Comparison of ENCODE assay signal across 1 cellular context in genomic region chr7:55365680-55366460, GRCh38.
TF ChIP-seq lines count a peak whose summit lies in the region.

No MANE protein-coding gene starts in this region.

TF ChIP-seq in K562, 482 proteins besides CTCF, POLR2A, EP300 and RAD21 (continued from another document and continues in another):
- no peak for TF ChIP-seq ZNF280B (CRISPR knock-in tag; IDR thresholded peaks at IDR 0.05)
- no peak for TF ChIP-seq CBX8 (IDR thresholded peaks at IDR 0.05; ENCODE audit: borderline replicate concordance, extremely low read depth, low read depth, low read length, poor library complexity, severe bottlenecking)
- no peak for TF ChIP-seq CHD4 (IDR thresholded peaks at IDR 0.05; ENCODE audit: insufficient read depth, insufficient replicate concordance, low read depth, low read length, poor library complexity, severe bottlenecking)
- 0 out of 2 replicates have a peak, but pooled peaks have one; percentile 55 for TF ChIP-seq RFX7 (CRISPR knock-in tag; IDR thresholded peaks at IDR 0.05)
- peak; percentile 78 for TF ChIP-seq CTCFL (IDR thresholded peaks at IDR 0.05; ENCODE audit: borderline replicate concordance, insufficient read depth, low read depth, low read length, poor library complexity, severe bottlenecking)
- TF ChIP-seq ZNF24 (IDR thresholded peaks at IDR 0.05) = peak; percentile 71
- TF ChIP-seq XRCC5 (IDR thresholded peaks at IDR 0.05; ENCODE audit: low read depth, low read length) = no peak; the same call in 1 of the 2 replicates
- no peak for TF ChIP-seq ZNF318 (IDR thresholded peaks at IDR 0.05; ENCODE audit: borderline replicate concordance in 1 of 2, low read depth in 1 of 2)
- peak; percentile 57; the same call in 1 of the 2 replicates for TF ChIP-seq ZNF197 (CRISPR knock-in tag; IDR thresholded peaks at IDR 0.05; ENCODE audit: low read depth)
- no peak for TF ChIP-seq CEBPG (CRISPR knock-in tag; IDR thresholded peaks at IDR 0.05)
- TF ChIP-seq CEBPG (tag; conservative IDR thresholded peaks at IDR 0.05 in 1 of 2, IDR thresholded peaks at IDR 0.05 in 1 of 2) = no peak
- peak; percentile 54; the same call in 1 of the 2 replicates for TF ChIP-seq STAG1 (CRISPR knock-in tag; IDR thresholded peaks at IDR 0.05; ENCODE audit: borderline replicate concordance)
- TF ChIP-seq TFAP4 (CRISPR knock-in tag; IDR thresholded peaks at IDR 0.05; ENCODE audit: borderline replicate concordance) = peak; percentile 93
- no peak for TF ChIP-seq GTF2B (IDR thresholded peaks at IDR 0.05; ENCODE audit: extremely low read depth, insufficient read length)
- TF ChIP-seq POLR2B (IDR thresholded peaks at IDR 0.05; ENCODE audit: low read depth, partially characterized antibody) = peak; percentile 73
- no peak for TF ChIP-seq BRD4 (IDR thresholded peaks at IDR 0.05)
- no peak for TF ChIP-seq MAFK (IDR thresholded peaks at IDR 0.05; ENCODE audit: low read length)
- TF ChIP-seq E4F1 (CRISPR knock-in tag; IDR thresholded peaks at IDR 0.05; ENCODE audit: borderline replicate concordance) = no peak
- no peak for TF ChIP-seq MCM7 (IDR thresholded peaks at IDR 0.05)
- no peak for TF ChIP-seq MECOM (CRISPR knock-in tag; IDR thresholded peaks at IDR 0.05)
- TF ChIP-seq ILF3 (IDR thresholded peaks at IDR 0.05; ENCODE audit: borderline replicate concordance) = no peak; the same call in 1 of the 2 replicates
- TF ChIP-seq NFATC3 (IDR thresholded peaks at IDR 0.05) = no peak
- peak; percentile 36; the same call in 1 of the 2 replicates for TF ChIP-seq ATF6 (CRISPR knock-in tag; IDR thresholded peaks at IDR 0.05)
- peak; percentile 68; the same call in 1 of the 2 replicates for TF ChIP-seq ARID4B (CRISPR knock-in tag; IDR thresholded peaks at IDR 0.05)
- peak; percentile 96 for TF ChIP-seq ZBTB12 (CRISPR knock-in tag; IDR thresholded peaks at IDR 0.05)
